Comparison of ENCODE assay signal across 1 cellular context in genomic region chr1:172442404-172442803, GRCh38.
TF ChIP-seq lines count a peak whose summit lies in the region.

No MANE protein-coding gene starts in this region.

TF ChIP-seq in GM12878, 131 proteins besides CTCF, POLR2A, EP300 and RAD21:
- TF ChIP-seq TBL1XR1 (IDR thresholded peaks at IDR 0.05; ENCODE audit: low read depth, low read length) (no peak), REST (IDR thresholded peaks at IDR 0.05; ENCODE audit: low read depth, low read length) (no peak), MLLT1 (IDR thresholded peaks at IDR 0.05) (no peak), TARDBP (IDR thresholded peaks at IDR 0.05; ENCODE audit: borderline replicate concordance) (no peak), SIX5 (IDR thresholded peaks at IDR 0.05; ENCODE audit: low read depth, low read length, severe bottlenecking) (no peak), SIN3A (IDR thresholded peaks at IDR 0.05; ENCODE audit: low read depth, low read length) (no peak), NRF1 (conservative IDR thresholded peaks at IDR 0.05; ENCODE audit: low read depth, low read length) (no peak), E2F4 (IDR thresholded peaks at IDR 0.05; ENCODE audit: low read depth, low read length) (no peak), ELK1 (IDR thresholded peaks at IDR 0.05; ENCODE audit: low read depth, low read length) (no peak), RBBP5 (conservative IDR thresholded peaks at IDR 0.05) (no peak), SPI1 (IDR thresholded peaks at IDR 0.05; ENCODE audit: borderline replicate concordance, insufficient read depth, low read depth, low read length) (no peak), IRF4 (IDR thresholded peaks at IDR 0.05; ENCODE audit: low read depth, low read length) (no peak), ZNF592 (IDR thresholded peaks at IDR 0.05) (no peak), NR2F1 (conservative IDR thresholded peaks at IDR 0.05) (no peak), HDGF (IDR thresholded peaks at IDR 0.05) (no peak), TCF12 (IDR thresholded peaks at IDR 0.05; ENCODE audit: low read depth, low read length) (no peak), RFX5 (IDR thresholded peaks at IDR 0.05; ENCODE audit: low read depth, low read length) (no peak), GABPA (IDR thresholded peaks at IDR 0.05; ENCODE audit: low read depth) (no peak), CEBPB (IDR thresholded peaks at IDR 0.05; ENCODE audit: borderline replicate concordance in 1 of 2, low read depth in 2 of 2, low read length in 2 of 2) (no peak), MXI1 (IDR thresholded peaks at IDR 0.05; ENCODE audit: low read depth, low read length) (no peak)
